Comparison of ENCODE assay signal across 8 cellular contexts in the genomic region with DNA sequence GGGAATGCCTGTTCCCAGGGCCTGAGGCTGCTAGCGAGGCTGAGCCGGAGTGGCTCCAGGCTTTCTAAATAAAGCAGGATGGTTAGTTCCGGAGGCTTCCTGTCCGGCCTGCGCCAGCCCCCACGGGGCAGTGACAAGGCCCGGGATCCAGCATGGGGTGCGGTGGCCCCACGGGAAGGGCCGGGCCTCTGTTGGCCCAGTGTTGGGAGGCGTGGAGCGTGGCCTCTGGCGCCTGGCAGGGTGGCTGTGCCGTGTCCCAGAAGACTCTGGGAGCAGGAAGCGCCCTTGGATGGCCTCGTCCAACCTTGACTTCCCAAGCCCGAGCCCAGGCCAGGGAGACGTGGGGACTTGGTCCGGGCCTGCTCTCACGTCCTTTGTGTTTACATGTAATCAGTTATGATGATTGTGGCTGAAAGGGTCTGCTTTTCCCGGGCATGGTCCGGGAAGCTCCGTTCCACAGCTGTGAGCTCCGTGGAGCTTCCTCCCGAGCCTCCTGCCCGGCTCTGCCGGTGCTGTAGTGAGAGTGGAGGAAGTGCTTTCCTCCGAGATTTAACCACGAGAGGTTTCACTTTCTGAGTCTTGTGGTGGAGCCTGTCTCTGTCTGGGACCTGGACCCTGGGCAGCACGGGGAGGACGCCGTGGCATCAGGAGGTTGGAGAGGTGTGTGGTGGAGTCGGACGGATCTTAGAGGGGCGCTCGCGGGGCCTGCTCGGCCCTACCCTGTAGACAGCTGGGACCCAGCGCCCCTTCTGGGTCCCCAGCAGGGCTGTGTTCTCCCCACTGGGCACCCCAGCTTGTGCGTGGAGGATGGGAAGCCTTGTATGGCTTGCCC. TPM values are rescaled to one million over a fixed set of nuclear protein-coding genes. Genes with fewer than 3 reads are reported as not detected.
DNase-seq lines count a peak whose midpoint lies in the region; ATAC-seq, FAIRE-seq and TF ChIP-seq lines count a peak whose summit lies in the region.

No MANE protein-coding gene starts in this region.

- H4K20me1 ChIP-seq in GM12878 (ENCODE audit: control insufficient read depth, insufficient read depth) = no peaks in the 10 kb centered on the region
- peaks cover 93% of the 10 kb centered on the region for H4K20me1 ChIP-seq in hepatocyte (ENCODE audit: insufficient read depth, poor library complexity, severe bottlenecking)

- BruUV-seq in GM12878 (replicated peaks; lab: Mats Ljungman, UMichigan) = no TSS peak

- H3K27me3 ChIP-seq in GM12878 (replicated peaks in 1 of 2; ENCODE audit: control insufficient read depth in 2 of 2, insufficient read depth in 2 of 2, low read length in 1 of 2) (no peaks in the 10 kb centered on the region; a peak in 2 of 4 replicates), hepatocyte (no peaks in the 10 kb centered on the region), subcutaneous abdominal adipose tissue (ENCODE audit: control insufficient read depth in 5 of 5, insufficient read depth in 4 of 5, low read length in 5 of 5) (no peaks in the 10 kb centered on the region), WERI-Rb-1 (ENCODE audit: insufficient read depth, low read depth, severe bottlenecking) (no peaks in the 10 kb centered on the region)

- TF ChIP-seq RAD21 in GM12878 (IDR thresholded peaks at IDR 0.05; ENCODE audit: insufficient read depth, low read depth, low read length) = no peak

- no peaks in the 10 kb centered on the region for H3K27me3 Mint-ChIP-seq in HFFc6 (ENCODE audit: insufficient read depth)

- DNase-seq in HFFc6 = no peak
- DNase-seq in GM12878 (ENCODE audit: low read depth, low spot score) = no peak
- no peak for DNase-seq in hepatocyte (ENCODE audit: low spot score)
- no peak for DNase-seq in NCI-H82 (lab: John Stamatoyannopoulos, UW)
- DNase-seq in SW 1271 (lab: John Stamatoyannopoulos, UW) = no peak
- DNase-seq in activated effector memory CD4-positive, alpha-beta T cell treated with anti-CD3 and anti-CD28 coated beads, Interleukin-2, amount 50 U/mL, for 16 hours = no peak
- no peak for DNase-seq in WERI-Rb-1

- CTCF ChIA-PET in GM12878 (lab: Yijun Ruan, JAX) = interaction anchor here (0.6 to 1.5 kb wide), 3 partner anchors 10 to 24 kb away, joined by 3 to 7 read pairs (median 4); no protein-coding TSS in a partner anchor

- no peak for TF ChIP-seq CTCF in HFFc6 (IDR thresholded peaks at IDR 0.05)
- no peak for TF ChIP-seq CTCF in GM12878 (IDR thresholded peaks at IDR 0.05 in 2 of 3, conservative IDR thresholded peaks at IDR 0.05 in 1 of 3; ENCODE audit: control insufficient read depth in 2 of 3, extremely low read depth in 1 of 3, insufficient read depth in 1 of 3, low read depth in 3 of 3, low read length in 3 of 3)
- TF ChIP-seq CTCF in hepatocyte (IDR thresholded peaks at IDR 0.05; ENCODE audit: poor library complexity) = no peak
- no peak for TF ChIP-seq CTCF in WERI-Rb-1 (IDR thresholded peaks at IDR 0.05; ENCODE audit: low read depth, low read length)

- TF ChIP-seq EP300 in GM12878 (IDR thresholded peaks at IDR 0.05; ENCODE audit: borderline replicate concordance in 1 of 2, control insufficient read depth in 1 of 2, low read depth in 2 of 2, low read length in 2 of 2) = no peak

- POLR2A ChIA-PET in GM12878 (lab: Charles Lee) = no interaction called here

- H3K27ac Mint-ChIP-seq in HFFc6 = peak overlapping the region; percentile 88

- no peak overlapping the region for H2AFZ ChIP-seq in GM12878 (ENCODE audit: control insufficient read depth, low read depth, low read length)
- H2AFZ ChIP-seq in hepatocyte = no peak overlapping the region

- TF ChIP-seq POLR2A in GM12878 (IDR thresholded peaks at IDR 0.05; ENCODE audit: low read depth, low read length) = no peak

- intact Hi-C loops in GM12878 (cut with micrococcal nuclease; ENCODE audit: unreplicated experiment) = no loop called here

- H3K9ac ChIP-seq in GM12878 (ENCODE audit: control insufficient read depth, insufficient read depth, low read length) = no peak overlapping the region
- peak overlapping the region; percentile 63 to 99 (median 81) for H3K9ac ChIP-seq in subcutaneous abdominal adipose tissue (ENCODE audit: low read length in 5 of 5)

- ATAC-seq in GM12878 = peak; percentile 38

- H3K79me2 ChIP-seq in GM12878 (ENCODE audit: control insufficient read depth, insufficient read depth, low read length) = no peaks in the 10 kb centered on the region
- H3K79me2 ChIP-seq in hepatocyte = peaks cover 93% of the 10 kb centered on the region

- peaks cover 17% of the 10 kb centered on the region for H3K4me1 ChIP-seq in GM12878 (ENCODE audit: control insufficient read depth, insufficient read depth, low read length)
- H3K4me1 ChIP-seq in hepatocyte (ENCODE audit: insufficient read depth) = peaks cover 41% of the 10 kb centered on the region
- H3K4me1 ChIP-seq in subcutaneous abdominal adipose tissue (ENCODE audit: control insufficient read depth in 5 of 5, insufficient read depth in 5 of 5, low read length in 5 of 5) = peaks cover 18 to 79% (median 73%) of the 10 kb centered on the region in 5 donors

- no peaks in the 10 kb centered on the region for H3K9me2 ChIP-seq in hepatocyte (replicated peaks; ENCODE audit: insufficient read depth)

- H3K4me3 ChIP-seq in GM12878 (peak overlapping the region; percentile 11; the same call in 1 of the 2 replicates), hepatocyte (no peak overlapping the region), subcutaneous abdominal adipose tissue (ENCODE audit: low read depth in 1 of 5, low read length in 5 of 5) (peak overlapping the region; percentile 44 to 94 (median 56)), WERI-Rb-1 (ENCODE audit: low read depth, low read length) (no peak overlapping the region)

- no peak for FAIRE-seq in GM12878 (lab: Jason Lieb, UNC)

- SMC1A ChIA-PET in GM12878 (lab: Charles Lee; ENCODE audit: uncharacterized antibody, unreplicated experiment) = no interaction called here

- H3K4me1 Mint-ChIP-seq in HFFc6 (ENCODE audit: low read depth) = peaks cover 27% of the 10 kb centered on the region

- H3K27ac ChIP-seq in GM12878 (ENCODE audit: control insufficient read depth, insufficient read depth) = no peak overlapping the region
- H3K27ac ChIP-seq in hepatocyte = peak overlapping the region; percentile 92
- H3K27ac ChIP-seq in subcutaneous abdominal adipose tissue (ENCODE audit: low read depth, low read length) = peak overlapping the region; percentile 59
- H3K27ac ChIP-seq in WERI-Rb-1 = no peak overlapping the region

- 43% methylated on average over 40 of the region's 40 CpGs for WGBS in GM12878 (ENCODE audit: insufficient coverage, insufficient replicate concordance, low lambda C conversion rate, missing lambda C conversion rate)
- WGBS in hepatocyte (ENCODE audit: low lambda C conversion rate, missing lambda C conversion rate) = 78% methylated on average over 36 of the region's 40 CpGs

- no peaks in the 10 kb centered on the region for H3K9me3 Mint-ChIP-seq in HFFc6

- peak overlapping the region; percentile 71 for H3K4me3 Mint-ChIP-seq in HFFc6

- H3K36me3 Mint-ChIP-seq in HFFc6 (ENCODE audit: low read depth) = no peaks in the 10 kb centered on the region

- no peaks in the 10 kb centered on the region for H3K36me3 ChIP-seq in GM12878 (ENCODE audit: control insufficient read depth in 2 of 2, insufficient read depth in 2 of 2, low read length in 1 of 2)
- H3K36me3 ChIP-seq in hepatocyte (replicated peaks; ENCODE audit: insufficient read depth, low read depth) = no peaks in the 10 kb centered on the region
- H3K36me3 ChIP-seq in subcutaneous abdominal adipose tissue (ENCODE audit: control insufficient read depth in 5 of 5, insufficient read depth in 5 of 5, low read length in 5 of 5) = no peaks in the 10 kb centered on the region
- peaks cover 3% of the 10 kb centered on the region; the same call in 1 of the 2 replicates for H3K36me3 ChIP-seq in WERI-Rb-1

- RAD21 ChIA-PET in GM12878 (lab: Charles Lee; ENCODE audit: unreplicated experiment) = no interaction called here

- in situ Hi-C loops in GM12878 (cut with MboI) = no loop called here

- H3K9me3 ChIP-seq in GM12878 (replicated peaks; ENCODE audit: control insufficient read depth, insufficient read depth, low read length) (no peaks in the 10 kb centered on the region), hepatocyte (ENCODE audit: low read depth) (no peaks in the 10 kb centered on the region), subcutaneous abdominal adipose tissue (ENCODE audit: control insufficient read depth in 5 of 5, low read length in 5 of 5) (no peaks in the 10 kb centered on the region), WERI-Rb-1 (ENCODE audit: severe bottlenecking) (no peaks in the 10 kb centered on the region)

- H3K4me2 ChIP-seq in GM12878 (ENCODE audit: control insufficient read depth, insufficient read depth) (peak overlapping the region; percentile 21; the same call in 1 of the 2 replicates), hepatocyte (peak overlapping the region; percentile 99)

RNA-seq across cellular contexts. Expression of gene GNA11, which starts 4.6 kb away (rescaled TPM):
- 10 to 100 TPM; 72.0 to 86.0 (median 77.6) TPM for total RNA-seq in HFFc6 (2021; fragmentation: NEBNext Ultra II Directional; extraction: Animal tissue kit (Norgen Biotek cat#: 25700))
- total RNA-seq in GM12878 (2013; cell fraction: nucleolus; rRNA removed) = 5.3 and 6.9 TPM in 2 replicates
- total RNA-seq in GM12878 (2014; rRNA removed) (5.0 and 6.8 TPM in 2 replicates), GM12878 (2014; rRNA removed; fragmentation: Illumina TruSeq; extraction: Trizol) (3.0 and 4.7 TPM in 2 replicates), GM12878 (2021) (9.7 and 10.6 TPM in 2 replicates), hepatocyte (53.8 and 60.2 TPM in 2 replicates)
- polyA plus RNA-seq in GM12878 (2011; ENCODE audit: low read depth) = 3.1 TPM
- polyA plus RNA-seq in GM12878 (2011; rRNA removed) (1.1 and 1.6 TPM in 2 replicates), GM12878 (2014; fragmentation: Illumina TruSeq; extraction: Trizol) (7.5 and 7.9 TPM in 2 replicates), GM12878 (2014; fragmentation: Nextera tagmentation; extraction: Ambion mirVana) (under 1 TPM; 0.07 to 0.21 TPM), GM12878 (2014; rRNA removed) (5.5 and 6.4 TPM in 2 replicates), GM12878 (2016; fragmentation: Nextera tagmentation; extraction: Ambion mirVana) (1 to 10 TPM; 1.9 to 2.2 TPM), hepatocyte (100 and 115 TPM in 2 replicates)
- polyA plus RNA-seq in GM12878 (2011; cell fraction: cytosol; rRNA removed) = 3.6 and 4.8 TPM in 2 replicates
- polyA plus RNA-seq in GM12878 (2011; cell fraction: nucleus; rRNA removed) = 6.0 and 6.4 TPM in 2 replicates
- 5.0 and 5.7 TPM in 2 replicates for polyA plus RNA-seq in GM12878 (2012)
- 5.2 and 7.8 TPM in 2 replicates for polyA minus RNA-seq in GM12878 (2011; rRNA and poly(A)+ RNA removed)
- polyA minus RNA-seq in GM12878 (2011; cell fraction: cytosol; rRNA and poly(A)+ RNA removed) = 1.6 and 2.8 TPM in 2 replicates
- 0.60 and 2.1 TPM in 2 replicates for polyA minus RNA-seq in GM12878 (2011; cell fraction: nucleus; rRNA and poly(A)+ RNA removed)

RNA-seq across cellular contexts. Expression of gene TLE5, which starts 36.4 kb away (rescaled TPM):
- 100 to 1,000 TPM; 332 to 383 (median 356) TPM for total RNA-seq in HFFc6 (2021; fragmentation: NEBNext Ultra II Directional; extraction: Animal tissue kit (Norgen Biotek cat#: 25700))
- total RNA-seq in GM12878 (2013; cell fraction: nucleolus; rRNA removed) = 52.7 and 76.7 TPM in 2 replicates
- total RNA-seq in GM12878 (2014; rRNA removed) (282 and 299 TPM in 2 replicates), GM12878 (2014; rRNA removed; fragmentation: Illumina TruSeq; extraction: Trizol) (144 and 153 TPM in 2 replicates), GM12878 (2021) (354 and 373 TPM in 2 replicates), hepatocyte (241 and 260 TPM in 2 replicates)
- polyA plus RNA-seq in GM12878 (2011; ENCODE audit: low read depth) = 246 TPM
- polyA plus RNA-seq in GM12878 (2011; rRNA removed) (272 and 329 TPM in 2 replicates), GM12878 (2014; fragmentation: Illumina TruSeq; extraction: Trizol) (52.9 and 154 TPM in 2 replicates), GM12878 (2014; fragmentation: Nextera tagmentation; extraction: Ambion mirVana) (10 to 100 TPM in 1 of 2 experiments, 1 to 10 TPM in 1; 2.5 to 13.0 TPM), GM12878 (2014; rRNA removed) (359 and 398 TPM in 2 replicates), GM12878 (2016; fragmentation: Nextera tagmentation; extraction: Ambion mirVana) (100 to 1,000 TPM in 1 of 2 experiments, 10 to 100 TPM in 1; 64.4 to 130 TPM), hepatocyte (308 and 340 TPM in 2 replicates)
- 397 and 591 TPM in 2 replicates for polyA plus RNA-seq in GM12878 (2011; cell fraction: cytosol; rRNA removed)
- 669 and 746 TPM in 2 replicates for polyA plus RNA-seq in GM12878 (2011; cell fraction: nucleus; rRNA removed)
- 274 and 326 TPM in 2 replicates for polyA plus RNA-seq in GM12878 (2012)
- 386 and 390 TPM in 2 replicates for polyA minus RNA-seq in GM12878 (2011; rRNA and poly(A)+ RNA removed)
- polyA minus RNA-seq in GM12878 (2011; cell fraction: cytosol; rRNA and poly(A)+ RNA removed) = 245 and 292 TPM in 2 replicates
- polyA minus RNA-seq in GM12878 (2011; cell fraction: nucleus; rRNA and poly(A)+ RNA removed) = 57.5 and 83.1 TPM in 2 replicates

RNA-seq across cellular contexts. Expression of gene GNA15, which starts 37.1 kb away (rescaled TPM):
- not detected for total RNA-seq in HFFc6 (2021; fragmentation: NEBNext Ultra II Directional; extraction: Animal tissue kit (Norgen Biotek cat#: 25700))
- total RNA-seq in GM12878 (2013; cell fraction: nucleolus; rRNA removed) = 17.5 and 19.5 TPM in 2 replicates
- total RNA-seq in GM12878 (2014; rRNA removed) (16.7 and 18.0 TPM in 2 replicates), GM12878 (2014; rRNA removed; fragmentation: Illumina TruSeq; extraction: Trizol) (8.7 and 9.5 TPM in 2 replicates), GM12878 (2021) (16.2 and 16.9 TPM in 2 replicates), hepatocyte (0.24 and 1.5 TPM in 2 replicates)
- 1.9 TPM for polyA plus RNA-seq in GM12878 (2011; ENCODE audit: low read depth)
- polyA plus RNA-seq in GM12878 (2011; rRNA removed) (10.2 and 16.6 TPM in 2 replicates), GM12878 (2014; fragmentation: Illumina TruSeq; extraction: Trizol) (2.5 and 7.3 TPM in 2 replicates), GM12878 (2014; fragmentation: Nextera tagmentation; extraction: Ambion mirVana) (1 to 10 TPM in 1 of 2 experiments, under 1 TPM in 1; 0.42 to 1.7 TPM), GM12878 (2014; rRNA removed) (13.0 and 13.8 TPM in 2 replicates), GM12878 (2016; fragmentation: Nextera tagmentation; extraction: Ambion mirVana) (10 to 100 TPM in 1 of 2 experiments, 1 to 10 TPM in 1; 8.7 to 10.1 TPM), hepatocyte (0.29 and 0.45 TPM in 2 replicates)
- 23.5 and 26.3 TPM in 2 replicates for polyA plus RNA-seq in GM12878 (2011; cell fraction: cytosol; rRNA removed)
- 16.4 and 17.5 TPM in 2 replicates for polyA plus RNA-seq in GM12878 (2011; cell fraction: nucleus; rRNA removed)
- polyA plus RNA-seq in GM12878 (2012) = 6.3 and 11.1 TPM in 2 replicates
- polyA minus RNA-seq in GM12878 (2011; rRNA and poly(A)+ RNA removed) = 13.3 and 23.2 TPM in 2 replicates
- polyA minus RNA-seq in GM12878 (2011; cell fraction: cytosol; rRNA and poly(A)+ RNA removed) = 10.2 and 11.1 TPM in 2 replicates
- 4.6 and 6.2 TPM in 2 replicates for polyA minus RNA-seq in GM12878 (2011; cell fraction: nucleus; rRNA and poly(A)+ RNA removed)

Comparison
In these comparisons a context has a peak if more than half of its experiments do, and no peak if none do; other contexts are left out.
1. H3K27ac ChIP-seq: peak in hepatocyte (single experiment) and subcutaneous abdominal adipose tissue (single experiment); none in GM12878 (single experiment) and WERI-Rb-1 (single experiment).
2. H3K4me3 ChIP-seq: peak in GM12878 (single experiment) and subcutaneous abdominal adipose tissue (5 of 5); none in hepatocyte (single experiment) and WERI-Rb-1 (single experiment).